In genomic region chr1:165773324-165773965, GRCh38 we compare ENCODE assay signal across 1 cellular context.
TF ChIP-seq lines count a peak whose summit lies in the region.

No MANE protein-coding gene starts in this region.

TF ChIP-seq in K562, 482 proteins besides CTCF, POLR2A, EP300 and RAD21 (continued from another document and continues in another):
- TF ChIP-seq ZNF280B (CRISPR knock-in tag; IDR thresholded peaks at IDR 0.05), result no peak
- peak in 1 of 2 experiments; percentile 48; a peak in 2 of 4 replicates for TF ChIP-seq RCOR1 (IDR thresholded peaks at IDR 0.05; ENCODE audit: borderline replicate concordance in 1 of 2, low read depth in 2 of 2, low read length in 2 of 2)
- no peak for TF ChIP-seq IRF2 (CRISPR knock-in tag; IDR thresholded peaks at IDR 0.05)
- TF ChIP-seq THAP7 (CRISPR knock-in tag; IDR thresholded peaks at IDR 0.05), result no peak
- TF ChIP-seq KDM5B (IDR thresholded peaks at IDR 0.05; ENCODE audit: insufficient replicate concordance, low read depth, low read length), result no peak
- no peak for TF ChIP-seq HOMEZ (CRISPR knock-in tag; IDR thresholded peaks at IDR 0.05)
- TF ChIP-seq TCF7 (IDR thresholded peaks at IDR 0.05; ENCODE audit: borderline replicate concordance), result no peak
- no peak for TF ChIP-seq PHB (CRISPR knock-in tag; IDR thresholded peaks at IDR 0.05)
- TF ChIP-seq HLTF (IDR thresholded peaks at IDR 0.05), result no peak
- TF ChIP-seq CBX5 (IDR thresholded peaks at IDR 0.05; ENCODE audit: borderline replicate concordance, low read depth), result no peak
- peak; percentile 33; the same call in 1 of the 2 replicates for TF ChIP-seq HDAC2 (IDR thresholded peaks at IDR 0.05)
- TF ChIP-seq ZNF274 (IDR thresholded peaks at IDR 0.05; ENCODE audit: borderline replicate concordance, low read depth, low read length), result no peak
- TF ChIP-seq ELF1 (tag; IDR thresholded peaks at IDR 0.05), result no peak
- TF ChIP-seq XRCC4 (IDR thresholded peaks at IDR 0.05; ENCODE audit: extremely low read depth, insufficient read depth, insufficient read length), result no peak
- no peak for TF ChIP-seq HES1 (IDR thresholded peaks at IDR 0.05; ENCODE audit: low read depth)
- TF ChIP-seq ZNF75A (CRISPR knock-in tag; IDR thresholded peaks at IDR 0.05), result no peak
- TF ChIP-seq ZNF57 (CRISPR knock-in tag; IDR thresholded peaks at IDR 0.05), result no peak
- TF ChIP-seq ELF2 (CRISPR knock-in tag; IDR thresholded peaks at IDR 0.05), result no peak
- TF ChIP-seq NR2C1 (IDR thresholded peaks at IDR 0.05), result peak; percentile 63
- peak; percentile 57; the same call in 1 of the 2 replicates for TF ChIP-seq NR2C1 (tag; IDR thresholded peaks at IDR 0.05)
- TF ChIP-seq KLF6 (CRISPR knock-in tag; IDR thresholded peaks at IDR 0.05; ENCODE audit: borderline replicate concordance), result no peak
- no peak for TF ChIP-seq SNRNP70 (optimal IDR thresholded peaks at IDR 0.05; ENCODE audit: low read depth, low read length)
- TF ChIP-seq KDM2B (CRISPR knock-in tag; IDR thresholded peaks at IDR 0.05), result no peak
- TF ChIP-seq ZSCAN29 (IDR thresholded peaks at IDR 0.05), result no peak
- TF ChIP-seq E2F6 (IDR thresholded peaks at IDR 0.05; ENCODE audit: borderline replicate concordance in 1 of 2, extremely low read depth in 1 of 2, insufficient read depth in 1 of 2, insufficient read length in 1 of 2, low read depth in 1 of 2, low read length in 1 of 2, poor library complexity in 1 of 2, severe bottlenecking in 1 of 2), result no peak
- no peak for TF ChIP-seq EGR1 (conservative IDR thresholded peaks at IDR 0.05)
- TF ChIP-seq EWSR1 (IDR thresholded peaks at IDR 0.05; ENCODE audit: borderline replicate concordance, low read depth, partially characterized antibody), result no peak
- TF ChIP-seq IFI16 (CRISPR knock-in tag; IDR thresholded peaks at IDR 0.05), result no peak; the same call in 1 of the 2 replicates
- TF ChIP-seq THRB (CRISPR knock-in tag; conservative IDR thresholded peaks at IDR 0.05), result no peak
- no peak for TF ChIP-seq GTF2A2 (tag; IDR thresholded peaks at IDR 0.05)
- no peak for TF ChIP-seq RUNX1 (IDR thresholded peaks at IDR 0.05; ENCODE audit: low read depth)
- TF ChIP-seq CLOCK (CRISPR knock-in tag; IDR thresholded peaks at IDR 0.05; ENCODE audit: borderline replicate concordance), result no peak
- TF ChIP-seq DPF2 (IDR thresholded peaks at IDR 0.05), result peak; percentile 85
- no peak for TF ChIP-seq SNIP1 (IDR thresholded peaks at IDR 0.05; ENCODE audit: low read depth)
- TF ChIP-seq ZKSCAN3 (CRISPR knock-in tag; IDR thresholded peaks at IDR 0.05), result no peak
- no peak for TF ChIP-seq ID3 (CRISPR knock-in tag; IDR thresholded peaks at IDR 0.05)
- TF ChIP-seq ID3 (tag; IDR thresholded peaks at IDR 0.05), result no peak
- TF ChIP-seq ZNF830 (CRISPR knock-in tag; IDR thresholded peaks at IDR 0.05), result no peak
- TF ChIP-seq NCOA2 (IDR thresholded peaks at IDR 0.05; ENCODE audit: partially characterized antibody in 2 of 2), result no peak
- 0 out of 2 replicates have a peak, but pooled peaks have one; percentile 40 for TF ChIP-seq L3MBTL2 (IDR thresholded peaks at IDR 0.05)
- peak; percentile 72 for TF ChIP-seq MAFK (IDR thresholded peaks at IDR 0.05; ENCODE audit: low read length)
- TF ChIP-seq CREBBP (IDR thresholded peaks at IDR 0.05; ENCODE audit: low read depth, low read length), result no peak
- peak; percentile 47; the same call in 1 of the 2 replicates for TF ChIP-seq ZEB2 (IDR thresholded peaks at IDR 0.05)
- TF ChIP-seq USF1 (CRISPR knock-in tag; IDR thresholded peaks at IDR 0.05), result no peak
- TF ChIP-seq ZNF316 (IDR thresholded peaks at IDR 0.05), result peak; percentile 89
- TF ChIP-seq ZNF384 (IDR thresholded peaks at IDR 0.05; ENCODE audit: low read depth, low read length), result no peak
- no peak for TF ChIP-seq CBX8 (IDR thresholded peaks at IDR 0.05; ENCODE audit: borderline replicate concordance, extremely low read depth, low read depth, low read length, poor library complexity, severe bottlenecking)
- TF ChIP-seq RBM15 (IDR thresholded peaks at IDR 0.05; ENCODE audit: insufficient read depth, low read length), result no peak
- TF ChIP-seq RBM39 (optimal IDR thresholded peaks at IDR 0.05; ENCODE audit: low read depth, low read length), result no peak
- no peak for TF ChIP-seq LCOR (CRISPR knock-in tag; IDR thresholded peaks at IDR 0.05)
- TF ChIP-seq POLR2AphosphoS5 (IDR thresholded peaks at IDR 0.05; ENCODE audit: control insufficient read depth, insufficient read depth, low read depth, low read length), result no peak
- no peak for TF ChIP-seq RREB1 (CRISPR knock-in tag; IDR thresholded peaks at IDR 0.05)
- TF ChIP-seq NFE2L1 (tag; IDR thresholded peaks at IDR 0.05; ENCODE audit: borderline replicate concordance, low read depth), result 0 out of 2 replicates have a peak, but pooled peaks have one; percentile 6
- no peak for TF ChIP-seq ETS1 (conservative IDR thresholded peaks at IDR 0.05; ENCODE audit: control insufficient read depth, low read depth, low read length)
